In the genomic region with DNA sequence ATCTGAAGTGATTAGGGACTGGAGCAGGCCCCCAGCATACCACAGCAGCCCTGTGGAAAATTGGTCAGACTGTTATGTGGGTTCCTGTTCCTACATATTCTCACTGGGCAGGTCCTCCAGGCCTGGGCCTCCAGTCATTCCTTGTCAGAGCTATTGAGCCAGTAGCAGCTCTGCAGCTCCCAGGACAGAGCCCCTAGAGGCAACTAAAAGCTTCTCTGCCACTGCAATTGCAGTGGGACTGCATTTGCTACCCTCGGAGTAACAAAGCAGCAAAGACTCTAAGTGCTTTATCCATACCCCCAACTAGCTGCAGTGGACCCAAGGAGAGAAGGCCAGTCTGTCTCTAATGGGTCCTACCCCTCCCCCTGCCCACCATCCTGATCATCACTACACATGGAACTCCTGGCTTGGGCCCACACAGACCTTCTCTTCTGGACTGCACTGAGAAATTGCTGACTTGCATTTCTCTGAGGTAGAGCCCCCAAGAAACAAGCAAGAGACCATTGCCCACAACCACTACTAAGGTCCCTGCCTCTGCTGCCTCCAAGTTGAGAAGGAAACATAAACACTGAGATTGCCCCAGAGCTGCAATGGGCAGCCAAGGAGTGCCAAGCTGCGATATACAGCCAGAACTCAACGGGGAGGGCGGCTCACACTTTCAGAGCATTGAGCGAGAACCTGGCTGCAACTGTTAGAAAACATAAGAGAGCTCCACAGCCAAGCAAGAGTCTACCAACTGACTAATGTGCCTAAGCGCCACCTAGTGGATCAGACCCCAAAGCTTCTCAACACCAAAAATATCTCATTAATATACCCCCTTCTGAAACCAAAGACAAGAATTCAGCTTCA, we compare ENCODE assay signal across 8 cellular contexts.
DNase-seq lines count a peak whose midpoint lies in the region; ATAC-seq and TF ChIP-seq lines count a peak whose summit lies in the region.

No MANE protein-coding gene starts in this region.

- H3K9me3 ChIP-seq in PC-3 (ENCODE audit: low read length) = no peaks in the 10 kb centered on the region

- no peak overlapping the region for H2AFZ ChIP-seq in PC-3 (ENCODE audit: low read length)

- H3K27ac ChIP-seq in PC-3 (ENCODE audit: low read length) = no peak overlapping the region
- no peak overlapping the region for H3K27ac ChIP-seq in epithelial cell of prostate

- no peak overlapping the region for H3K4me2 ChIP-seq in PC-3 (ENCODE audit: low read length)

- peak; percentile 64 for DNase-seq in SIG-M5 treated with dmso at 0.1 percent for 504 hours (lab: John Stamatoyannopoulos, UW; ENCODE audit: unreplicated experiment)
- no peak for DNase-seq in SIG-M5 (lab: John Stamatoyannopoulos, UW)
- peak; percentile 72 for DNase-seq in HT-29 (ENCODE audit: low spot score)
- peak; percentile 59 for DNase-seq in PC-3
- peak; percentile 12 for DNase-seq in epithelial cell of prostate (ENCODE audit: low read depth, low spot score)
- peak; percentile 53 for DNase-seq in retina
- no peak for DNase-seq in NCI-H524 treated with DMSO at 0.1 percent for 48 hours (lab: John Stamatoyannopoulos, UW)

- CTCF ChIA-PET in PC-3 (lab: Charles Lee) = interaction anchor here (0.5 to 1.5 kb wide), 4 partner anchors 72 to 438 kb away, joined by 3 to 10 read pairs (median 8); no protein-coding TSS in a partner anchor

- H3K4me1 ChIP-seq in PC-3 (ENCODE audit: insufficient read depth, low read length) = no peaks in the 10 kb centered on the region

- no peaks in the 10 kb centered on the region for H3F3A ChIP-seq in PC-3 (ENCODE audit: low read length, unreplicated experiment)

- no peaks in the 10 kb centered on the region for H3K27me3 ChIP-seq in PC-3 (ENCODE audit: low read length)

- no peaks in the 10 kb centered on the region for H3K36me3 ChIP-seq in PC-3 (ENCODE audit: low read depth, low read length)

- POLR2A ChIA-PET in PC-3 (lab: Charles Lee; ENCODE audit: unreplicated experiment) = interaction anchor here (0.6 kb wide), 1 partner anchor 70 kb away, joined by 3 read pairs; no protein-coding TSS in a partner anchor

- no peaks in the 10 kb centered on the region for H4K20me1 ChIP-seq in PC-3 (ENCODE audit: low read length)

- peak; percentile 89 for ATAC-seq in GM21723 (IDR thresholded peaks at IDR 0.05; ENCODE audit: unreplicated experiment)
- ATAC-seq in PC-3 = peak; percentile 64

- intact Hi-C loops in PC-3 (cut with micrococcal nuclease) = loop anchor here (2.0 to 5.0 kb wide), 5 partner anchors 180 to 1071 kb away; no protein-coding TSS in a partner anchor

- no peaks in the 10 kb centered on the region for H3K9me2 ChIP-seq in PC-3 (replicated peaks; ENCODE audit: low read length)

- H3K4me3 ChIP-seq in PC-3 (ENCODE audit: low read length) = no peak overlapping the region

- no peaks in the 10 kb centered on the region for H3K79me2 ChIP-seq in PC-3 (ENCODE audit: low read length)

- no TSS peak for BruUV-seq in PC-3 (replicated peaks; lab: Mats Ljungman, UMichigan)

- no peak overlapping the region for H3K9ac ChIP-seq in PC-3 (ENCODE audit: low read length)

- peak; percentile 67 for TF ChIP-seq CTCF in PC-3 (conservative IDR thresholded peaks at IDR 0.05; ENCODE audit: low read depth, low read length)

Comparison
In these comparisons a context has a peak if more than half of its experiments do, and no peak if none do; other contexts are left out.
1. DNase-seq: peak in SIG-M5 treated with dmso at 0.1 percent for 504 hours (single experiment), HT-29 (single experiment), PC-3 (single experiment), epithelial cell of prostate (single experiment) and retina (single experiment); none in SIG-M5 (single experiment) and NCI-H524 treated with DMSO at 0.1 percent for 48 hours (single experiment).